In genomic region chr2:54947121-54947520, GRCh38 we compare ENCODE assay signal across 14 cellular contexts.
"Had no signal": no experiment of that assay in that cellular context is flagged by ENCODE, and none has a peak within 500 bp of the region (broad histone marks: within the 10 kb centered on the region; RNA-seq: fewer than 3 reads in every experiment).

No MANE protein-coding gene starts in this region.

- H3K4me3 ChIP-seq: ovary had no signal

- H3K36me3 ChIP-seq: ovary had no signal

- H3K36me3 Mint-ChIP-seq: activated naive CD8-positive, alpha-beta T cell treated with anti-CD3 and anti-CD28 coated beads for 36 hours; type B pancreatic cell had no signal

- FAIRE-seq: colon, endometrium had no signal

- H3K4me3 Mint-ChIP-seq: activated CD4-positive, alpha-beta T cell treated with anti-CD3 and anti-CD28 coated beads, Interleukin-2, amount 10 ng/mL, durations not matched to agents 7 days and 5 days; activated naive CD8-positive, alpha-beta T cell treated with anti-CD3 and anti-CD28 coated beads for 36 hours; activated T-helper 1 cell treated with anti-CD3 and anti-CD28 coated beads, Interleukin-12 subunit alpha, Interleukin-12 subunit beta, Interleukin-2, Interleukin-4 antibody, amounts not matched to agents 30 ng/mL and 10 ng/mL and 1 ng/mL, durations not matched to agents 14 hours and 24 hours and 36 hours; nephron progenitor cell; stimulated activated effector memory CD8-positive, alpha-beta T cell treated with anti-CD3 and anti-CD28 coated beads, Interleukin-12 subunit alpha, Interleukin-12 subunit beta, amount 100 ng/mL, for 72 hours; type B pancreatic cell had no signal

- H3K9me3 Mint-ChIP-seq: activated naive CD8-positive, alpha-beta T cell treated with anti-CD3 and anti-CD28 coated beads for 36 hours; stimulated activated effector memory CD8-positive, alpha-beta T cell treated with anti-CD3 and anti-CD28 coated beads, Interleukin-12 subunit alpha, Interleukin-12 subunit beta, amount 100 ng/mL, for 72 hours; type B pancreatic cell had no signal

- H3K27me3 ChIP-seq: ovary had no signal

- H3K9me3 ChIP-seq: ovary had no signal

- H3K27me3 Mint-ChIP-seq: activated CD4-positive, alpha-beta T cell treated with anti-CD3 and anti-CD28 coated beads, Interleukin-2, amount 10 ng/mL, durations not matched to agents 7 days and 5 days; activated naive CD8-positive, alpha-beta T cell treated with anti-CD3 and anti-CD28 coated beads for 36 hours; type B pancreatic cell had no signal

- ATAC-seq: stimulated activated effector memory CD8-positive, alpha-beta T cell treated with anti-CD3 and anti-CD28 coated beads, Interleukin-12 subunit alpha, Interleukin-12 subunit beta, amount 100 ng/mL, for 72 hours had no signal

- H3K27ac Mint-ChIP-seq: activated CD4-positive, alpha-beta T cell treated with anti-CD3 and anti-CD28 coated beads, Interleukin-2, amount 10 ng/mL, durations not matched to agents 7 days and 5 days; activated naive CD8-positive, alpha-beta T cell treated with anti-CD3 and anti-CD28 coated beads for 36 hours; activated T-helper 1 cell treated with anti-CD3 and anti-CD28 coated beads, Interleukin-12 subunit alpha, Interleukin-12 subunit beta, Interleukin-2, Interleukin-4 antibody, amounts not matched to agents 30 ng/mL and 10 ng/mL and 1 ng/mL, durations not matched to agents 14 hours and 24 hours and 36 hours; nephron progenitor cell; type B pancreatic cell had no signal

- DNase-seq: activated CD4-positive, alpha-beta T cell treated with anti-CD3 and anti-CD28 coated beads, Interleukin-2, amount 10 ng/mL, durations not matched to agents 7 days and 5 days; activated CD4-positive, CD25-positive, alpha-beta regulatory T cell; activated CD8-positive, alpha-beta memory T cell treated with anti-CD3 and anti-CD28 coated beads for 24 hours; activated naive CD8-positive, alpha-beta T cell treated with anti-CD3 and anti-CD28 coated beads for 36 hours; islet precursor cell; nephron progenitor cell; ovary; stimulated activated CD4-positive, alpha-beta T cell treated with anti-CD3 and anti-CD28 coated beads, Interleukin-12 subunit alpha, Interleukin-12 subunit beta, amount 100 ng/mL, for 4 hours; stimulated activated CD4-positive, alpha-beta T cell treated with anti-CD3 and anti-CD28 coated beads, Interleukin-2, amount 100 ng/mL, for 24 hours had no signal
